Comparison of ENCODE assay signal across 20 cellular contexts in the genomic region with DNA sequence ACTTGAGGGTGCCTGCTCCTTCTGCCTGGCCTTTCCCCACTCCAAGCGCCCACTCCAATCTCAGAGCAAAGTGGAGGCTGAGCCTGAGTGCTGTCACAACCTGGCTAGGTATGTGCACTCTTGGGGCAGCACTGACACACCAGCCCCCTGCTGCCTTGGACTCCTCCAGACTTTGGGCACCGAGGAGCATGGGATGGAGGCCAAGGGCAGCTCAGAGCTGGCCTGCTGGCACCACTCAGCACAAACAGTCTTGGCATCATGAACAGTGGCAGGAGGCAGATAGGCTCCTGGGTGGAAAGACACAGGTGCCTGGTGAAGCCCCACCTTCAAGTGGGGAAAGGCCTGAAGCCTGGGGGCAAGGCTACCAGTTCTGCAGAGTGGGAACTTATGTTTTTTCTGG.
"Had no signal": no experiment of that assay in that cellular context is flagged by ENCODE, and none has a peak within 500 bp of the region (broad histone marks: within the 10 kb centered on the region; RNA-seq: fewer than 3 reads in every experiment).

No MANE protein-coding gene starts in this region.

- DNase-seq: activated CD4-positive, alpha-beta T cell treated with anti-CD3 and anti-CD28 coated beads for 48 hours; activated CD4-positive, alpha-beta T cell treated with anti-CD3 and anti-CD28 coated beads, Interleukin-2, amount 50 U/mL, for 48 hours; activated CD4-positive, CD25-positive, alpha-beta regulatory T cell treated with anti-CD3 and anti-CD28 coated beads, Interleukin-2, amount 50 U/mL, for 72 hours; activated gamma-delta T cell; activated naive CD4-positive, alpha-beta T cell treated with anti-CD3 and anti-CD28 coated beads for 36 hours; activated T-cell treated with anti-CD3 and anti-CD28 coated beads for 4 hours; activated T-cell treated with anti-CD3 and anti-CD28 coated beads, Interleukin-2, amount 50 U/mL, for 48 hours; MM.1S; NCI-H1105; NCI-H1436; NCI-H1694 treated with DMSO at 0.1 percent for 48 hours; NCI-H2029 treated with DMSO at 0.1 percent for 48 hours; NCI-H524; PC-3; SHP77 had no signal

- H3K9me3 ChIP-seq: SJSA1 had no signal

- H3K27ac Mint-ChIP-seq: activated naive CD4-positive, alpha-beta T cell treated with anti-CD3 and anti-CD28 coated beads for 36 hours; activated naive CD8-positive, alpha-beta T cell; activated T-helper 17 cell treated with anti-CD3 and anti-CD28 coated beads, Interleukin-2, amount 50 U/mL, for 72 hours; T-helper 1 cell treated with Interleukin-12 subunit alpha and Interleukin-12 subunit beta and Interleukin-4 antibody, amounts not matched to agents 30 μg/mL and 1 μg/mL, for 36 hours had no signal

- H3K4me1 Mint-ChIP-seq: activated T-helper 17 cell treated with anti-CD3 and anti-CD28 coated beads, Interleukin-2, amount 50 U/mL, for 72 hours had no signal

- H3K4me3 Mint-ChIP-seq: activated naive CD4-positive, alpha-beta T cell treated with anti-CD3 and anti-CD28 coated beads for 36 hours; activated naive CD8-positive, alpha-beta T cell; activated T-helper 17 cell treated with anti-CD3 and anti-CD28 coated beads, Interleukin-2, amount 50 U/mL, for 72 hours; T-helper 1 cell treated with Interleukin-12 subunit alpha and Interleukin-12 subunit beta and Interleukin-4 antibody, amounts not matched to agents 30 μg/mL and 1 μg/mL, for 36 hours had no signal

- ATAC-seq: activated T-helper 17 cell treated with anti-CD3 and anti-CD28 coated beads, Interleukin-2, amount 50 U/mL, for 72 hours; PC-3; SK-N-SH treated with all-trans-retinoic acid at 6 μM for 48 hours had no signal

- H3K36me3 ChIP-seq: SJSA1 had no signal

- H3K36me3 Mint-ChIP-seq: activated naive CD8-positive, alpha-beta T cell had no signal

- H3K4me3 ChIP-seq: SJSA1 had no signal

- H3K27me3 ChIP-seq: SJSA1 had no signal

- H3K27ac ChIP-seq: SJSA1 had no signal

- H3K4me1 ChIP-seq: SJSA1 had no signal
